ENCODE assay signal across 9 cellular contexts in genomic region chr12:106957617-106958016, GRCh38. TPM values are rescaled to one million over a fixed set of nuclear protein-coding genes. Genes with fewer than 3 reads are reported as not detected.
DNase-seq lines count a peak whose midpoint lies in the region; ATAC-seq, FAIRE-seq and TF ChIP-seq lines count a peak whose summit lies in the region.
"Had no signal": no experiment of that assay in that cellular context is flagged by ENCODE, and none has a peak within 500 bp of the region (broad histone marks: within the 10 kb centered on the region; RNA-seq: fewer than 3 reads in every experiment).

No MANE protein-coding gene starts in this region.

- peak overlapping the region; percentile 79 for H3K4me3 ChIP-seq in BLaER1
- peak overlapping the region; percentile 94 for H3K4me3 ChIP-seq in HUES64 (ENCODE audit: low read length)
- H3K4me3 ChIP-seq in brain microvascular endothelial cell (ENCODE audit: low read depth, low read length) = peak overlapping the region; percentile 94
- peak overlapping the region; percentile 94 for H3K4me3 ChIP-seq in naive thymus-derived CD4-positive, alpha-beta T cell (ENCODE audit: low read length)
- H3K4me3 ChIP-seq in small intestine (ENCODE audit: low read depth in 1 of 2, low read length in 2 of 2) = peak overlapping the region in 1 of 2 donors; percentile 24

- peak overlapping the region; percentile 88 to 99 (median 96) for H3K4me3 Mint-ChIP-seq in naive thymus-derived CD4-positive, alpha-beta T cell

- ATAC-seq in naive thymus-derived CD4-positive, alpha-beta T cell = no peak
- ATAC-seq in HG03108 (IDR thresholded peaks at IDR 0.05; ENCODE audit: unreplicated experiment) = no peak

- CTCF ChIA-PET in naive thymus-derived CD4-positive, alpha-beta T cell (lab: Charles Lee) = interaction anchor here (0.8 kb wide), 1 partner anchor 133 kb away, joined by 3 read pairs; no protein-coding TSS in a partner anchor

- H3K27ac Mint-ChIP-seq in naive thymus-derived CD4-positive, alpha-beta T cell = peak overlapping the region; percentile 82 to 97 (median 93)

- H3K4me2 ChIP-seq in BLaER1 = peak overlapping the region; percentile 72

- in situ Hi-C loops in brain microvascular endothelial cell (cut with HindIII; ENCODE audit: low pct_ligation_motif_present, low sequenced_read_pairs) = no loop called here

- H3K9me3 ChIP-seq in BLaER1 (peaks cover 5% of the 10 kb centered on the region; the same call in 1 of the 2 replicates), HUES64 (ENCODE audit: insufficient read depth, low read depth, low read length) (no peaks in the 10 kb centered on the region), small intestine (ENCODE audit: control insufficient read depth, low read depth) (no peaks in the 10 kb centered on the region)
- H3K9me3 ChIP-seq in naive thymus-derived CD4-positive, alpha-beta T cell (ENCODE audit: control insufficient read depth in 2 of 3, low read length in 3 of 3) = no peaks in the 10 kb centered on the region
- H3K9me3 ChIP-seq: mucosa of descending colon had no signal

- WGBS in HUES64 = 83% methylated on average over 1 of the region's 1 CpG
- 8 to 20% (median 9%) methylated on average over 1 of the region's 1 CpG for WGBS in small intestine, 3 donors

- H3K27ac ChIP-seq in BLaER1 (peak overlapping the region; percentile 90), HUES64 (ENCODE audit: low read depth, low read length) (no peak overlapping the region), brain microvascular endothelial cell (no peak overlapping the region), small intestine (ENCODE audit: low read depth in 1 of 2, low read length in 1 of 2) (no peak overlapping the region)
- H3K27ac ChIP-seq in naive thymus-derived CD4-positive, alpha-beta T cell (ENCODE audit: low read depth, low read length) = peak overlapping the region; percentile 94

- peaks cover under 1 to 8% (median 6%) of the 10 kb centered on the region in 5 donors for H3K36me3 Mint-ChIP-seq in naive thymus-derived CD4-positive, alpha-beta T cell

- H3K27me3 Mint-ChIP-seq in naive thymus-derived CD4-positive, alpha-beta T cell = peaks cover 0 to 3% (median 0%) of the 10 kb centered on the region in 5 donors

- POLR2A ChIA-PET in naive thymus-derived CD4-positive, alpha-beta T cell (lab: Charles Lee) = interaction anchor here (0.7 to 1.8 kb wide), 2 partner anchors 9 to 136 kb away, joined by 3 to 5 read pairs; partner anchors contain the start of gene CRY1

- H3K36me3 ChIP-seq in BLaER1 (peaks cover 22% of the 10 kb centered on the region), HUES64 (ENCODE audit: insufficient read depth, low read length) (0 out of 2 replicates have a peak, but pooled peaks cover 2% of the 10 kb centered on the region), brain microvascular endothelial cell (replicated peaks) (peaks cover 8% of the 10 kb centered on the region), small intestine (ENCODE audit: control insufficient read depth in 2 of 2, insufficient read depth in 2 of 2, low read length in 2 of 2) (no peaks in the 10 kb centered on the region)
- peaks cover 0 to 6% (median 0%) of the 10 kb centered on the region in 3 experiments for H3K36me3 ChIP-seq in naive thymus-derived CD4-positive, alpha-beta T cell (ENCODE audit: control insufficient read depth in 2 of 3, insufficient read depth in 3 of 3, low read length in 3 of 3)

- H3K9ac ChIP-seq in BLaER1 (peak overlapping the region; percentile 88), HUES64 (ENCODE audit: low read depth, low read length) (no peak overlapping the region)

- peaks cover 33% of the 10 kb centered on the region for H3K4me1 ChIP-seq in BLaER1
- H3K4me1 ChIP-seq in HUES64 (ENCODE audit: insufficient read depth, low read length) = peaks cover 5% of the 10 kb centered on the region; the same call in 1 of the 2 replicates
- H3K4me1 ChIP-seq in naive thymus-derived CD4-positive, alpha-beta T cell (ENCODE audit: control insufficient read depth in 2 of 2, insufficient read depth in 2 of 2, low read length in 2 of 2) = peaks cover 8 to 19% of the 10 kb centered on the region in 2 donors
- H3K4me1 ChIP-seq in small intestine (ENCODE audit: control insufficient read depth in 2 of 2, insufficient read depth in 1 of 2, low read depth in 1 of 2, low read length in 1 of 2) = no peaks in the 10 kb centered on the region

- peaks cover 21 to 64% (median 49%) of the 10 kb centered on the region in 7 donors for H3K4me1 Mint-ChIP-seq in naive thymus-derived CD4-positive, alpha-beta T cell

- no peaks in the 10 kb centered on the region for H3K27me3 ChIP-seq in BLaER1
- peaks cover 11% of the 10 kb centered on the region for H3K27me3 ChIP-seq in HUES64 (ENCODE audit: insufficient read depth, low read length)
- no peaks in the 10 kb centered on the region for H3K27me3 ChIP-seq in brain microvascular endothelial cell (replicated peaks)
- no peaks in the 10 kb centered on the region for H3K27me3 ChIP-seq in naive thymus-derived CD4-positive, alpha-beta T cell (ENCODE audit: control insufficient read depth in 2 of 2, insufficient read depth in 2 of 2, low read length in 2 of 2)
- no peaks in the 10 kb centered on the region for H3K27me3 ChIP-seq in small intestine (ENCODE audit: control insufficient read depth in 2 of 2, insufficient read depth in 2 of 2, low read length in 2 of 2)

- TF ChIP-seq CTCF in brain microvascular endothelial cell (IDR thresholded peaks at IDR 0.05; ENCODE audit: low read depth, low read length, missing control alignments) = no peak
- no peak for TF ChIP-seq CTCF in GM20000 (IDR thresholded peaks at IDR 0.05; ENCODE audit: extremely low read depth, missing control alignments)

- FAIRE-seq in small intestine (lab: Jason Lieb, UNC) = no peak

- peaks cover 0 to 6% (median 0%) of the 10 kb centered on the region in 11 donors for H3K9me3 Mint-ChIP-seq in naive thymus-derived CD4-positive, alpha-beta T cell

- peaks cover 45% of the 10 kb centered on the region for H4K20me1 ChIP-seq in BLaER1

- intact Hi-C loops in naive thymus-derived CD4-positive, alpha-beta T cell (cut with micrococcal nuclease) = loop anchor here (2.0 to 10.0 kb wide), 9 partner anchors 210 to 1605 kb away; partner anchors contain the start of genes ISCU (in 2 of the 2), SART3 (in 2 of the 2), CKAP4 (in 1 of the 2) and PRDM4 (in 1 of the 2)

- no peak for DNase-seq in brain microvascular endothelial cell
- DNase-seq in naive thymus-derived CD4-positive, alpha-beta T cell = no peak
- no peak for DNase-seq in small intestine
- DNase-seq in GM20000 (ENCODE audit: low spot score) = no peak
- DNase-seq in occipital lobe (lab: John Stamatoyannopoulos, UW) = no peak

RNA-seq across cellular contexts. Expression of gene TMEM263, which starts 1.9 kb away (rescaled TPM):
- 8.7 TPM for polyA plus RNA-seq in HUES64 (2013, experiment 1 of 2)
- polyA plus RNA-seq in HUES64 (2013, experiment 2 of 2) = 12.4 TPM
- total RNA-seq in naive thymus-derived CD4-positive, alpha-beta T cell = 10 to 100 TPM; 20.0 to 45.5 (median 31.5) TPM
- 10 to 100 TPM; 46.9 to 47.8 TPM for polyA plus RNA-seq in naive thymus-derived CD4-positive, alpha-beta T cell
- 10 to 100 TPM; 12.7 to 27.3 (median 13.8) TPM for polyA plus RNA-seq in small intestine
- total RNA-seq in occipital lobe = 44.6 TPM

RNA-seq across cellular contexts. Expression of gene MTERF2, which starts 29.3 kb away (rescaled TPM):
- polyA plus RNA-seq in HUES64 (2013, experiment 1 of 2) = 7.8 TPM
- 11.4 TPM for polyA plus RNA-seq in HUES64 (2013, experiment 2 of 2)
- 10 to 100 TPM in 2 of 5 experiments, 1 to 10 TPM in 3; 7.1 to 12.9 (median 9.7) TPM for total RNA-seq in naive thymus-derived CD4-positive, alpha-beta T cell
- polyA plus RNA-seq in naive thymus-derived CD4-positive, alpha-beta T cell = 1 to 10 TPM; 9.9 TPM
- 10 to 100 TPM in 2 of 3 donors, 1 to 10 TPM in 1; 4.9 to 20.8 (median 10.7) TPM for polyA plus RNA-seq in small intestine
- 15.8 TPM for total RNA-seq in occipital lobe

Comparison
In these comparisons a context has a peak if more than half of its experiments do, and no peak if none do; other contexts are left out.
1. H3K27ac ChIP-seq: peak in BLaER1 (single experiment) and naive thymus-derived CD4-positive, alpha-beta T cell (single experiment); none in HUES64 (single experiment), brain microvascular endothelial cell (single experiment) and small intestine (0 of 2).